1 cellular context compared by ENCODE assay signal in the genomic region with DNA sequence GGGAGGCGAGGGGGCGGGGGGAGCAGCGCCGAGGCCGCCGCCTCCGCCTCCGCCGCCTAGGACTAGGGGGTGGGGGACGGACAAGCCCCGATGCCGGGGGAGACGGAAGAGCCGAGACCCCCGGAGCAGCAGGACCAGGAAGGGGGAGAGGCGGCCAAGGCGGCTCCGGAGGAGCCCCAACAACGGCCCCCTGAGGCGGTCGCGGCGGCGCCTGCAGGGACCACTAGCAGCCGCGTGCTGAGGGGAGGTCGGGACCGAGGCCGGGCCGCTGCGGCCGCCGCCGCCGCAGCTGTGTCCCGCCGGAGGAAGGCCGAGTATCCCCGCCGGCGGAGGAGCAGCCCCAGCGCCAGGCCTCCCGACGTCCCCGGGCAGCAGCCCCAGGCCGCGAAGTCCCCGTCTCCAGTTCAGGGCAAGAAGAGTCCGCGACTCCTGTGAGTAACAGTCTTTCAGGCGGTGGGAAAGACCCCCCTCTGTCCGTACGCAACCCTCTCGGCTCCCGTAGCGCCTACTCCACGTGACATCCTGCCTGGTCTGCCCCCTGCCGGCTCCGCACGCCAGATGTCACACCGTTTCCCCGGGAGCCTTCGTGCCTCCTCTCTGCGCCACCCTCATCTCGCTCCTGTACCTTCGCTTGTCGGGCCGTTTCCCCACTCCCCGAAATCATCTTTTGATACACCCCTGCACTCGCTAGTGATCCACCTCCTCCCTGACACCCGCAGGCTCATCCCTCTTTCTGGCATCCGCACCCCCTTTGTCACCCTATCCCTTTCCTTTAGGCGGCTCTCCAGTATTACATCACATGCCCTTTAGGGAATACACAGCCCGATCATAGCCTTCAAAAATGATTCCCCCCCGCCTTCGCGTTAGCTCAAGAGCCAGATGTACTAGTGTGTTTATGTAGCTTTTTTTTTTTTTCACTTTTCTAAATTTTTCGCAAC.
A peak's percentile ranks its signal among the peaks of the same experiment; 100 is the strongest.
TF ChIP-seq lines count a peak whose summit lies in the region.

No MANE protein-coding gene starts in this region.

TF ChIP-seq in K562, 482 proteins besides CTCF, POLR2A, EP300 and RAD21 (continues in another document):
- TF ChIP-seq RFX1 (IDR thresholded peaks at IDR 0.05) (peak; percentile 15; the same call in 1 of the 2 replicates), KLF13 (tag; IDR thresholded peaks at IDR 0.05; ENCODE audit: borderline replicate concordance, low read depth) (peak; percentile 30; the same call in 1 of the 2 replicates), POLR2G (IDR thresholded peaks at IDR 0.05; ENCODE audit: low read depth, low read length) (peak; percentile 88), CBFA2T2 (conservative IDR thresholded peaks at IDR 0.05) (peak; percentile 72), FUS (optimal IDR thresholded peaks at IDR 0.05; ENCODE audit: low read depth, low read length) (peak; percentile 42), FOXM1 (IDR thresholded peaks at IDR 0.05; ENCODE audit: low read depth) (peak; percentile 56), FOXM1 (CRISPR knock-in tag; IDR thresholded peaks at IDR 0.05; ENCODE audit: low read depth) (peak; percentile 95), POLR2B (IDR thresholded peaks at IDR 0.05; ENCODE audit: low read depth, partially characterized antibody) (peak; percentile 80), ZNF354B (CRISPR knock-in tag; IDR thresholded peaks at IDR 0.05) (no peak), PRPF4 (IDR thresholded peaks at IDR 0.05; ENCODE audit: insufficient read depth, low read depth, low read length, poor library complexity, severe bottlenecking) (peak; percentile 6), NFRKB (IDR thresholded peaks at IDR 0.05; ENCODE audit: low read depth) (peak; percentile 88), NFATC3 (IDR thresholded peaks at IDR 0.05) (peak; percentile 54; the same call in 1 of the 2 replicates), BRCA1 (IDR thresholded peaks at IDR 0.05) (no peak), BRCA1 (CRISPR knock-in tag; IDR thresholded peaks at IDR 0.05) (no peak), POLR3A (IDR thresholded peaks at IDR 0.05; ENCODE audit: borderline replicate concordance, extremely low read depth, insufficient read depth, insufficient read length) (no peak), ZNF146 (CRISPR knock-in tag; IDR thresholded peaks at IDR 0.05; ENCODE audit: unreplicated experiment) (no peak), PHF8 (IDR thresholded peaks at IDR 0.05; ENCODE audit: borderline replicate concordance, low read length) (peak; percentile 75; the same call in 1 of the 2 replicates), SIN3A (IDR thresholded peaks at IDR 0.05; ENCODE audit: borderline replicate concordance in 2 of 2, control insufficient read depth in 1 of 2, low read depth in 2 of 2, low read length in 2 of 2) (peak; percentile 89 to 92; a peak in 2 of 4 replicates), CBX1 (IDR thresholded peaks at IDR 0.05; ENCODE audit: low read depth) (peak; percentile 80; the same call in 1 of the 2 replicates), E2F3 (CRISPR knock-in tag; IDR thresholded peaks at IDR 0.05) (peak; percentile 9; the same call in 1 of the 2 replicates), SMARCA5 (IDR thresholded peaks at IDR 0.05) (peak; percentile 94), PYGO2 (tag; IDR thresholded peaks at IDR 0.05) (0 out of 2 replicates have a peak, but pooled peaks have one; percentile 31), RBBP5 (IDR thresholded peaks at IDR 0.05; ENCODE audit: borderline replicate concordance, insufficient read depth, low read length, poor library complexity, severe bottlenecking) (peak; percentile 99), FOXK2 (conservative IDR thresholded peaks at IDR 0.05 in 1 of 2, IDR thresholded peaks at IDR 0.05 in 1 of 2; ENCODE audit: low read depth in 2 of 2) (peak; percentile 77 to 88), TAF1 (IDR thresholded peaks at IDR 0.05; ENCODE audit: control insufficient read depth, extremely low read depth, insufficient read depth, low read length, severe bottlenecking) (peak; percentile 91), PML (IDR thresholded peaks at IDR 0.05; ENCODE audit: low read length) (peak; percentile 59; the same call in 1 of the 2 replicates)
- TF ChIP-seq, protein P1, sequence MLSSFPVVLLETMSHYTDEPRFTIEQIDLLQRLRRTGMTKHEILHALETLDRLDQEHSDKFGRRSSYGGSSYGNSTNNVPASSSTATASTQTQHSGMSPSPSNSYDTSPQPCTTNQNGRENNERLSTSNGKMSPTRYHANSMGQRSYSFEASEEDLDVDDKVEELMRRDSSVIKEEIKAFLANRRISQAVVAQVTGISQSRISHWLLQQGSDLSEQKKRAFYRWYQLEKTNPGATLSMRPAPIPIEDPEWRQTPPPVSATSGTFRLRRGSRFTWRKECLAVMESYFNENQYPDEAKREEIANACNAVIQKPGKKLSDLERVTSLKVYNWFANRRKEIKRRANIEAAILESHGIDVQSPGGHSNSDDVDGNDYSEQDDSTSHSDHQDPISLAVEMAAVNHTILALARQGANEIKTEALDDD (IDR thresholded peaks at IDR 0.05), result no peak
- TF ChIP-seq, protein P2, sequence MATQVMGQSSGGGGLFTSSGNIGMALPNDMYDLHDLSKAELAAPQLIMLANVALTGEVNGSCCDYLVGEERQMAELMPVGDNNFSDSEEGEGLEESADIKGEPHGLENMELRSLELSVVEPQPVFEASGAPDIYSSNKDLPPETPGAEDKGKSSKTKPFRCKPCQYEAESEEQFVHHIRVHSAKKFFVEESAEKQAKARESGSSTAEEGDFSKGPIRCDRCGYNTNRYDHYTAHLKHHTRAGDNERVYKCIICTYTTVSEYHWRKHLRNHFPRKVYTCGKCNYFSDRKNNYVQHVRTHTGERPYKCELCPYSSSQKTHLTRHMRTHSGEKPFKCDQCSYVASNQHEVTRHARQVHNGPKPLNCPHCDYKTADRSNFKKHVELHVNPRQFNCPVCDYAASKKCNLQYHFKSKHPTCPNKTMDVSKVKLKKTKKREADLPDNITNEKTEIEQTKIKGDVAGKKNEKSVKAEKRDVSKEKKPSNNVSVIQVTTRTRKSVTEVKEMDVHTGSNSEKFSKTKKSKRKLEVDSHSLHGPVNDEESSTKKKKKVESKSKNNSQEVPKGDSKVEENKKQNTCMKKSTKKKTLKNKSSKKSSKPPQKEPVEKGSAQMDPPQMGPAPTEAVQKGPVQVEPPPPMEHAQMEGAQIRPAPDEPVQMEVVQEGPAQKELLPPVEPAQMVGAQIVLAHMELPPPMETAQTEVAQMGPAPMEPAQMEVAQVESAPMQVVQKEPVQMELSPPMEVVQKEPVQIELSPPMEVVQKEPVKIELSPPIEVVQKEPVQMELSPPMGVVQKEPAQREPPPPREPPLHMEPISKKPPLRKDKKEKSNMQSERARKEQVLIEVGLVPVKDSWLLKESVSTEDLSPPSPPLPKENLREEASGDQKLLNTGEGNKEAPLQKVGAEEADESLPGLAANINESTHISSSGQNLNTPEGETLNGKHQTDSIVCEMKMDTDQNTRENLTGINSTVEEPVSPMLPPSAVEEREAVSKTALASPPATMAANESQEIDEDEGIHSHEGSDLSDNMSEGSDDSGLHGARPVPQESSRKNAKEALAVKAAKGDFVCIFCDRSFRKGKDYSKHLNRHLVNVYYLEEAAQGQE (CRISPR knock-in tag; IDR thresholded peaks at IDR 0.05; ENCODE audit: low read depth), result no peak; the same call in 1 of the 2 replicates
- TF ChIP-seq, protein P3, sequence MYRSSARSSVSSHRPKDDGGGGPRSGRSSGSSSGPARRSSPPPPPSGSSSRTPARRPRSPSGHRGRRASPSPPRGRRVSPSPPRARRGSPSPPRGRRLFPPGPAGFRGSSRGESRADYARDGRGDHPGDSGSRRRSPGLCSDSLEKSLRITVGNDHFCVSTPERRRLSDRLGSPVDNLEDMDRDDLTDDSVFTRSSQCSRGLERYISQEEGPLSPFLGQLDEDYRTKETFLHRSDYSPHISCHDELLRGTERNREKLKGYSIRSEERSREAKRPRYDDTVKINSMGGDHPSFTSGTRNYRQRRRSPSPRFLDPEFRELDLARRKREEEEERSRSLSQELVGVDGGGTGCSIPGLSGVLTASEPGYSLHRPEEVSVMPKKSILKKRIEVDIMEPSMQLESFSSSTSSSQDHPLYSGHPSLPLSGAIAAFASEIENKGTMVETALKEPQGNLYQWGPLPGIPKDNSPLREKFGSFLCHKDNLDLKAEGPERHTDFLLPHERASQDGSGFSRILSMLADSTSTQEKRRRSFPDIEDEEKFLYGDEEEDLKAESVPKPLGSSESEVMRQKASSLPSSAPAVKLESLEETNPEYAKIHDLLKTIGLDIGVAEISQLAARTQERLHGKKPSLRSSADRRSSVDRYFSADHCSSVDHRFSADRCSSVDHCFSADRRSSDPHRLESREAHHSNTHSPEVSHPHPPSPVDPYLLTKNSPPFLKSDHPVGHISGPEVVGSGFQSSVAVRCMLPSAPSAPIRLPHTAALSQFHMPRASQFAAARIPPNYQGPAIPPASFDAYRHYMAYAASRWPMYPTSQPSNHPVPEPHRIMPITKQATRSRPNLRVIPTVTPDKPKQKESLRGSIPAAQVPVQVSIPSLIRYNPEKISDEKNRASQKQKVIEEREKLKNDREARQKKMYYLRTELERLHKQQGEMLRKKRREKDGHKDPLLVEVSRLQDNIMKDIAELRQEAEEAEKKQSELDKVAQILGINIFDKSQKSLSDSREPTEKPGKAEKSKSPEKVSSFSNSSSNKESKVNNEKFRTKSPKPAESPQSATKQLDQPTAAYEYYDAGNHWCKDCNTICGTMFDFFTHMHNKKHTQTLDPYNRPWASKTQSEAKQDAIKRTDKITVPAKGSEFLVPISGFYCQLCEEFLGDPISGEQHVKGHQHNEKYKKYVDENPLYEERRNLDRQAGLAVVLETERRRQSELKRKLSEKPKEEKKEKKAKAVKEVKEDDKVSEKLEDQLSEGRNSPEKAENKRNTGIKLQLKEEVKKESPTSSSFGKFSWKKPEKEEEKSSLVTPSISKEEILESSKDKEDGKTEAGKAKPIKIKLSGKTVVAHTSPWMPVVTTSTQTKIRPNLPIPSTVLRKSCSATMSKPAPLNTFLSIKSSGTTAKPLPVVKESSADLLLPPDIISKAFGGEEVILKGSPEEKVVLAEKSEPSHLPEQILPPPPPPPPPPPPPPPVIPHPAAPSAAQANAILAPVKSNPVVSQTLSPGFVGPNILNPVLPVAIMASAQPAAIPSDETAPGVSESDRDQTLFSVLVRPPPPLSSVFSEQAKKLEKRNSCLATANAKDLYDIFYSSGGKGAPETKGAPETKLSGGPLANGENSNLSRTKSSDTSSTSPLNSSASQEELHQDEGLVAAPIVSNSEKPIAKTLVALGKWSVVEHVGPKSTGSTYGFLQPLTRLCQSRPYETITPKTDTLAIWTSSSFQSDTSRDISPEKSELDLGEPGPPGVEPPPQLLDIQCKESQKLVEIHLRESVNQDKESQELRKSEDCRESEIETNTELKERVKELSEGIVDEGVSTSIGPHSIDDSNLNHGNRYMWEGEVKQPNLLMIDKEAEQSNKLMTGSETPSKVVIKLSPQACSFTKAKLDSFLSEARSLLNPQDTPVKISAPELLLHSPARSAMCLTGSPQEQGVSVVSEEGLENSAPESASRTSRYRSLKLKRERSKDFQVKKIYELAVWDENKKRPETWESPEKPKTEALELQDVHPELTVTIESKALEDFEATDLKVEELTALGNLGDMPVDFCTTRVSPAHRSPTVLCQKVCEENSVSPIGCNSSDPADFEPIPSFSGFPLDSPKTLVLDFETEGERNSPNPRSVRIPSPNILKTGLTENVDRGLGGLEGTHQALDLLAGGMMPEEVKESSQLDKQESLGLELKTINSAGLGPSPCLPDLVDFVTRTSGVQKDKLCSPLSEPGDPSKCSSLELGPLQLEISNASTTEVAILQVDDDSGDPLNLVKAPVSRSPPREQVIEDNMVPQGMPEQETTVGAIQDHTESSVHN (IDR thresholded peaks at IDR 0.05; ENCODE audit: borderline replicate concordance in 1 of 2, low read depth in 1 of 2), result peak in 1 of 2 experiments; percentile 72; a peak in 1 of 4 replicates
- TF ChIP-seq, protein P4, sequence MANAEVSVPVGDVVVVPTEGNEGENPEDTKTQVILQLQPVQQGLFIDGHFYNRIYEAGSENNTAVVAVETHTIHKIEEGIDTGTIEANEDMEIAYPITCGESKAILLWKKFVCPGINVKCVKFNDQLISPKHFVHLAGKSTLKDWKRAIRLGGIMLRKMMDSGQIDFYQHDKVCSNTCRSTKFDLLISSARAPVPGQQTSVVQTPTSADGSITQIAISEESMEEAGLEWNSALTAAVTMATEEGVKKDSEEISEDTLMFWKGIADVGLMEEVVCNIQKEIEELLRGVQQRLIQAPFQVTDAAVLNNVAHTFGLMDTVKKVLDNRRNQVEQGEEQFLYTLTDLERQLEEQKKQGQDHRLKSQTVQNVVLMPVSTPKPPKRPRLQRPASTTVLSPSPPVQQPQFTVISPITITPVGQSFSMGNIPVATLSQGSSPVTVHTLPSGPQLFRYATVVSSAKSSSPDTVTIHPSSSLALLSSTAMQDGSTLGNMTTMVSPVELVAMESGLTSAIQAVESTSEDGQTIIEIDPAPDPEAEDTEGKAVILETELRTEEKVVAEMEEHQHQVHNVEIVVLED (CRISPR knock-in tag; IDR thresholded peaks at IDR 0.05), result peak; percentile 87
- TF ChIP-seq, protein P5, sequence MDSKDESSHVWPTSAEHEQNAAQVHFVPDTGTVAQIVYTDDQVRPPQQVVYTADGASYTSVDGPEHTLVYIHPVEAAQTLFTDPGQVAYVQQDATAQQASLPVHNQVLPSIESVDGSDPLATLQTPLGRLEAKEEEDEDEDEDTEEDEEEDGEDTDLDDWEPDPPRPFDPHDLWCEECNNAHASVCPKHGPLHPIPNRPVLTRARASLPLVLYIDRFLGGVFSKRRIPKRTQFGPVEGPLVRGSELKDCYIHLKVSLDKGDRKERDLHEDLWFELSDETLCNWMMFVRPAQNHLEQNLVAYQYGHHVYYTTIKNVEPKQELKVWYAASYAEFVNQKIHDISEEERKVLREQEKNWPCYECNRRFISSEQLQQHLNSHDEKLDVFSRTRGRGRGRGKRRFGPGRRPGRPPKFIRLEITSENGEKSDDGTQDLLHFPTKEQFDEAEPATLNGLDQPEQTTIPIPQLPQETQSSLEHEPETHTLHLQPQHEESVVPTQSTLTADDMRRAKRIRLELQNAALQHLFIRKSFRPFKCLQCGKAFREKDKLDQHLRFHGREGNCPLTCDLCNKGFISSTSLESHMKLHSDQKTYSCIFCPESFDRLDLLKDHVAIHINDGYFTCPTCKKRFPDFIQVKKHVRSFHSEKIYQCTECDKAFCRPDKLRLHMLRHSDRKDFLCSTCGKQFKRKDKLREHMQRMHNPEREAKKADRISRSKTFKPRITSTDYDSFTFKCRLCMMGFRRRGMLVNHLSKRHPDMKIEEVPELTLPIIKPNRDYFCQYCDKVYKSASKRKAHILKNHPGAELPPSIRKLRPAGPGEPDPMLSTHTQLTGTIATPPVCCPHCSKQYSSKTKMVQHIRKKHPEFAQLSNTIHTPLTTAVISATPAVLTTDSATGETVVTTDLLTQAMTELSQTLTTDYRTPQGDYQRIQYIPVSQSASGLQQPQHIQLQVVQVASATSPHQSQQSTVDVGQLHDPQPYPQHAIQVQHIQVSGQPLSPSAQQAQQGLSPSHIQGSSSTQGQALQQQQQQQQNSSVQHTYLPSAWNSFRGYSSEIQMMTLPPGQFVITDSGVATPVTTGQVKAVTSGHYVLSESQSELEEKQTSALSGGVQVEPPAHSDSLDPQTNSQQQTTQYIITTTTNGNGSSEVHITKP (IDR thresholded peaks at IDR 0.05; ENCODE audit: partially characterized antibody), result peak; percentile 60
- TF ChIP-seq, protein P6, sequence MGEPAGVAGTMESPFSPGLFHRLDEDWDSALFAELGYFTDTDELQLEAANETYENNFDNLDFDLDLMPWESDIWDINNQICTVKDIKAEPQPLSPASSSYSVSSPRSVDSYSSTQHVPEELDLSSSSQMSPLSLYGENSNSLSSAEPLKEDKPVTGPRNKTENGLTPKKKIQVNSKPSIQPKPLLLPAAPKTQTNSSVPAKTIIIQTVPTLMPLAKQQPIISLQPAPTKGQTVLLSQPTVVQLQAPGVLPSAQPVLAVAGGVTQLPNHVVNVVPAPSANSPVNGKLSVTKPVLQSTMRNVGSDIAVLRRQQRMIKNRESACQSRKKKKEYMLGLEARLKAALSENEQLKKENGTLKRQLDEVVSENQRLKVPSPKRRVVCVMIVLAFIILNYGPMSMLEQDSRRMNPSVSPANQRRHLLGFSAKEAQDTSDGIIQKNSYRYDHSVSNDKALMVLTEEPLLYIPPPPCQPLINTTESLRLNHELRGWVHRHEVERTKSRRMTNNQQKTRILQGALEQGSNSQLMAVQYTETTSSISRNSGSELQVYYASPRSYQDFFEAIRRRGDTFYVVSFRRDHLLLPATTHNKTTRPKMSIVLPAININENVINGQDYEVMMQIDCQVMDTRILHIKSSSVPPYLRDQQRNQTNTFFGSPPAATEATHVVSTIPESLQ (CRISPR knock-in tag; IDR thresholded peaks at IDR 0.05), result peak; percentile 97
